ENCODE assay signal across 19 cellular contexts in the genomic region with DNA sequence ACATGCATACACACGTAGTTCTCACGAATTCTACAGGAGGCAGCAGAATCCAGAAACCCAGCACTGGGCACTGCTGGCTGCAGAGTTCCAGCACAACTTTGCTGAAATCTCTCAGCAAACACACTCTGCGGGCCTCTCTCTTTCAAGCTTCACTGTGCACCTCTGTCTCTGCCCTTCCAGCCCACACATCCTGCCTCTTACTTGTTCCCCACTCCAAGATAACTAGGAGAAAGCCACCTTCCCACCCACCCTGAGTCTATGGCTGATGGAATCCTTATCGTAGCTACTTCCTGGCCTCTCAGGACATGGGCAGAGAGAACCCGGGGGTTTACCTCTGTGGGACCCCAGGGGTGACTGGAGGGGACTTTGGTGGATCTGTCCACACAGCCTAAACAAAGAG. TPM values are rescaled to one million over a fixed set of nuclear protein-coding genes. Genes with fewer than 3 reads are reported as not detected.
DNase-seq lines count a peak whose midpoint lies in the region; ATAC-seq and TF ChIP-seq lines count a peak whose summit lies in the region.
"Had no signal": no experiment of that assay in that cellular context is flagged by ENCODE, and none has a peak within 500 bp of the region (broad histone marks: within the 10 kb centered on the region; RNA-seq: fewer than 3 reads in every experiment).

No MANE protein-coding gene starts in this region.

- ATAC-seq in CD4-positive, alpha-beta T cell (ENCODE audit: poor library complexity): no peak
- no peak for ATAC-seq in sciatic nerve
- ATAC-seq: body of pancreas, GM12878 had no signal

- no peak for TF ChIP-seq CTCF in CD4-positive, alpha-beta T cell (IDR thresholded peaks at IDR 0.05)
- no peak for TF ChIP-seq CTCF in coronary artery (IDR thresholded peaks at IDR 0.05)
- TF ChIP-seq CTCF in neural progenitor cell (IDR thresholded peaks at IDR 0.05): no peak

- H3K4me1 ChIP-seq in neural progenitor cell: peaks cover 46% of the 10 kb centered on the region

- peak overlapping the region; percentile 22 for H3K27ac Mint-ChIP-seq in T-helper 1 cell treated with Interleukin-12 subunit alpha and Interleukin-12 subunit beta and Interleukin-4 antibody, amounts not matched to agents 30 μg/mL and 1 μg/mL, for 36 hours
- H3K27ac Mint-ChIP-seq in CD4-positive, alpha-beta T cell: peak overlapping the region; percentile 19
- peak overlapping the region; percentile 19 for H3K27ac Mint-ChIP-seq in neural progenitor cell

- H3K36me3 ChIP-seq in neural progenitor cell: no peaks in the 10 kb centered on the region
- H3K36me3 ChIP-seq: suprapubic skin had no signal

- H3K36me3 Mint-ChIP-seq in T-helper 1 cell treated with Interleukin-12 subunit alpha and Interleukin-12 subunit beta and Interleukin-4 antibody, amounts not matched to agents 30 μg/mL and 1 μg/mL, for 36 hours (ENCODE audit: low read depth): peaks cover 19% of the 10 kb centered on the region
- H3K36me3 Mint-ChIP-seq in CD4-positive, alpha-beta T cell (ENCODE audit: low read depth): peaks cover 63% of the 10 kb centered on the region
- H3K36me3 Mint-ChIP-seq in neural progenitor cell: peaks cover 43% of the 10 kb centered on the region

- no peak overlapping the region for H3K4me3 ChIP-seq in coronary artery
- H3K4me3 ChIP-seq in neural progenitor cell: no peak overlapping the region
- H3K4me3 ChIP-seq: body of pancreas, GM12878, hepatocyte, psoas muscle, suprapubic skin had no signal

- H3K9me3 ChIP-seq in CD4-positive, alpha-beta T cell (ENCODE audit: control insufficient read depth, low read length): no peaks in the 10 kb centered on the region
- no peaks in the 10 kb centered on the region for H3K9me3 ChIP-seq in neural progenitor cell (ENCODE audit: low read depth)
- H3K9me3 ChIP-seq: body of pancreas, psoas muscle, suprapubic skin had no signal

- no peak overlapping the region for H3K9ac ChIP-seq in neural progenitor cell

- no peak overlapping the region for H3K27ac ChIP-seq in CD4-positive, alpha-beta T cell (ENCODE audit: low read depth, low read length)
- H3K27ac ChIP-seq in coronary artery: no peak overlapping the region
- no peak overlapping the region for H3K27ac ChIP-seq in neural progenitor cell
- H3K27ac ChIP-seq: 22Rv1, body of pancreas, hepatocyte, psoas muscle, suprapubic skin had no signal

- peaks cover 68% of the 10 kb centered on the region for H3K4me1 Mint-ChIP-seq in T-helper 1 cell treated with Interleukin-12 subunit alpha and Interleukin-12 subunit beta and Interleukin-4 antibody, amounts not matched to agents 30 μg/mL and 1 μg/mL, for 36 hours (ENCODE audit: low read depth)
- peaks cover 83% of the 10 kb centered on the region for H3K4me1 Mint-ChIP-seq in CD4-positive, alpha-beta T cell (ENCODE audit: low read depth)
- H3K4me1 Mint-ChIP-seq in neural progenitor cell: peaks cover 62% of the 10 kb centered on the region

- no peak for DNase-seq in T-helper 1 cell
- DNase-seq in CD4-positive, alpha-beta T cell: no peak
- peak; percentile 62 for DNase-seq in coronary artery (ENCODE audit: low spot score)
- DNase-seq in neural progenitor cell (ENCODE audit: low spot score): no peak
- DNase-seq in AG08396 (ENCODE audit: low spot score): no peak
- no peak for DNase-seq in sciatic nerve (ENCODE audit: low spot score)
- DNase-seq in ecto neural progenitor cell (ENCODE audit: low spot score): no peak
- DNase-seq: activated CD4-positive, CD25-positive, alpha-beta regulatory T cell treated with anti-CD3 and anti-CD28 coated beads, Interleukin-2, amount 50 U/mL, for 72 hours; body of pancreas; effector CD8-positive, alpha-beta T cell; NCI-H1436; NCI-H345; psoas muscle; stimulated activated CD4-positive, alpha-beta T cell treated with anti-CD3 and anti-CD28 coated beads, Interleukin-15, amount 100 ng/mL, for 24 hours had no signal

- no peak overlapping the region for H2AFZ ChIP-seq in neural progenitor cell (replicated peaks)
- H2AFZ ChIP-seq: hepatocyte had no signal

- intact Hi-C loops in CD4-positive, alpha-beta T cell (cut with DNase I, micrococcal nuclease): no loop called here
- intact Hi-C loops in sciatic nerve (cut with DNase I): no loop called here

- POLR2A ChIA-PET in CD4-positive, alpha-beta T cell (lab: Charles Lee): interaction anchor here (1.9 kb wide), 1 partner anchor 8 kb away, joined by 10 read pairs; no protein-coding TSS in a partner anchor

- no peaks in the 10 kb centered on the region for H3K9me3 Mint-ChIP-seq in T-helper 1 cell treated with Interleukin-12 subunit alpha and Interleukin-12 subunit beta and Interleukin-4 antibody, amounts not matched to agents 30 μg/mL and 1 μg/mL, for 36 hours
- no peaks in the 10 kb centered on the region for H3K9me3 Mint-ChIP-seq in CD4-positive, alpha-beta T cell
- H3K9me3 Mint-ChIP-seq in neural progenitor cell: no peaks in the 10 kb centered on the region

- H3K27me3 ChIP-seq in CD4-positive, alpha-beta T cell (ENCODE audit: control insufficient read depth, insufficient read depth, low read length): no peaks in the 10 kb centered on the region
- H3K27me3 ChIP-seq in neural progenitor cell: no peaks in the 10 kb centered on the region
- H3K27me3 ChIP-seq: body of pancreas, hepatocyte, suprapubic skin had no signal

- no peaks in the 10 kb centered on the region for H3F3A ChIP-seq in neural progenitor cell (ENCODE audit: low read depth)

- H3K27me3 Mint-ChIP-seq in T-helper 1 cell treated with Interleukin-12 subunit alpha and Interleukin-12 subunit beta and Interleukin-4 antibody, amounts not matched to agents 30 μg/mL and 1 μg/mL, for 36 hours (ENCODE audit: low read depth): no peaks in the 10 kb centered on the region
- no peaks in the 10 kb centered on the region for H3K27me3 Mint-ChIP-seq in CD4-positive, alpha-beta T cell
- peaks cover 4% of the 10 kb centered on the region for H3K27me3 Mint-ChIP-seq in neural progenitor cell (ENCODE audit: insufficient read depth, low read depth)

- H3K4me2 ChIP-seq in neural progenitor cell: peak overlapping the region; percentile 2
- H3K4me2 ChIP-seq: hepatocyte had no signal

- peaks cover 100% of the 10 kb centered on the region for H3K79me2 ChIP-seq in neural progenitor cell (ENCODE audit: low read depth)

- H3K4me3 Mint-ChIP-seq in T-helper 1 cell treated with Interleukin-12 subunit alpha and Interleukin-12 subunit beta and Interleukin-4 antibody, amounts not matched to agents 30 μg/mL and 1 μg/mL, for 36 hours: no peak overlapping the region
- no peak overlapping the region for H3K4me3 Mint-ChIP-seq in CD4-positive, alpha-beta T cell
- H3K4me3 Mint-ChIP-seq in neural progenitor cell: no peak overlapping the region

- CTCF ChIA-PET in CD4-positive, alpha-beta T cell (lab: Charles Lee): no interaction called here

- H4K20me1 ChIP-seq in neural progenitor cell (ENCODE audit: low read depth): peaks cover 100% of the 10 kb centered on the region

RNA-seq across cellular contexts. Expression of gene ANP32A, which starts 11.9 kb away (rescaled TPM):
- total RNA-seq in CD4-positive, alpha-beta T cell: 10 to 100 TPM; 55.1 to 57.3 TPM
- total RNA-seq in neural progenitor cell (ENCODE audit: low replicate concordance) (250 and 333 TPM in 2 replicates), sciatic nerve (90.3 TPM)
